ENCODE assay signal across 9 cellular contexts in genomic region chr2:134668821-134669220, GRCh38. TPM values are rescaled to one million over a fixed set of nuclear protein-coding genes. Genes with fewer than 3 reads are reported as not detected.
DNase-seq lines count a peak whose midpoint lies in the region; ATAC-seq and TF ChIP-seq lines count a peak whose summit lies in the region.
"Had no signal": no experiment of that assay in that cellular context is flagged by ENCODE, and none has a peak within 500 bp of the region (broad histone marks: within the 10 kb centered on the region; RNA-seq: fewer than 3 reads in every experiment).

No MANE protein-coding gene starts in this region.

- H3K4me3 ChIP-seq in lung = no peak overlapping the region
- H3K4me3 ChIP-seq in upper lobe of left lung = no peak overlapping the region
- H3K4me3 ChIP-seq: A549 had no signal

- no peak for DNase-seq in activated CD4-positive, CD25-positive, alpha-beta regulatory T cell treated with anti-CD3 and anti-CD28 coated beads, Interleukin-2, amount 50 U/mL, for 72 hours
- DNase-seq in activated T-cell treated with anti-CD3 and anti-CD28 coated beads for 1 hour (ENCODE audit: low read depth) = peak; percentile 54
- peak; percentile 52 for DNase-seq in lung (ENCODE audit: low spot score)
- DNase-seq in upper lobe of left lung = peak; percentile 33 to 82
- DNase-seq in dermis blood vessel endothelial cell = no peak
- DNase-seq in erythroblast (lab: John Stamatoyannopoulos, UW) = no peak

- TF ChIP-seq CTCF in lung (IDR thresholded peaks at IDR 0.05; ENCODE audit: control extremely low read depth, extremely low read depth) = no peak
- TF ChIP-seq CTCF in upper lobe of left lung (IDR thresholded peaks at IDR 0.05) = no peak

- H3K36me3 ChIP-seq in lung (ENCODE audit: control insufficient read depth in 2 of 2, insufficient read depth in 2 of 2, low read length in 2 of 2) (no peaks in the 10 kb centered on the region), upper lobe of left lung (no peaks in the 10 kb centered on the region)

- WGBS in lung, 2 donors = 44 to 60% methylated on average over 7 of the region's 7 CpGs
- whole genome bisulfite sequencing in upper lobe of left lung, 2 donors = 45 to 60% methylated on average over 7 of the region's 7 CpGs

- H3K27ac ChIP-seq in lung (ENCODE audit: low read depth in 1 of 2, low read length in 1 of 2) (peak overlapping the region in 1 of 2 donors; percentile 80), upper lobe of left lung (peak overlapping the region; percentile 59 to 87 (median 78))
- H3K27ac ChIP-seq: A549 had no signal

- peak in 1 of 4 donors; percentile 13 for TF ChIP-seq POLR2A in upper lobe of left lung (IDR thresholded peaks at IDR 0.05)
- TF ChIP-seq POLR2A in erythroblast (IDR thresholded peaks at IDR 0.05; ENCODE audit: low read length) = no peak

- H3K4me1 ChIP-seq in lung (ENCODE audit: control insufficient read depth in 2 of 2, insufficient read depth in 2 of 2, low read length in 2 of 2) (peaks cover 0 to 4% of the 10 kb centered on the region in 2 donors), upper lobe of left lung (peaks cover 0 to 47% (median 27%) of the 10 kb centered on the region in 4 donors)

- ATAC-seq in activated CD4-positive, CD25-positive, alpha-beta regulatory T cell treated with anti-CD3 and anti-CD28 coated beads, Interleukin-2, amount 50 U/mL, for 24 hours = peak; percentile 67 to 90
- peak; percentile 31 for ATAC-seq in lung (ENCODE audit: insufficient read depth, low FRiP score)
- peak; percentile 22 to 42 for ATAC-seq in upper lobe of left lung (ENCODE audit: low FRiP score in 2 of 2)
- no peak for ATAC-seq in GM18873 (IDR thresholded peaks at IDR 0.05; ENCODE audit: low FRiP score, unreplicated experiment)
- ATAC-seq: A549 had no signal

- no peak for TF ChIP-seq EP300 in upper lobe of left lung (IDR thresholded peaks at IDR 0.05)

- H3K27me3 ChIP-seq in lung (ENCODE audit: control insufficient read depth, insufficient read depth) (no peaks in the 10 kb centered on the region), upper lobe of left lung (no peaks in the 10 kb centered on the region)

- H3K9me3 ChIP-seq in lung (ENCODE audit: control insufficient read depth in 2 of 2, insufficient read depth in 1 of 2, low read length in 1 of 2) (no peaks in the 10 kb centered on the region), upper lobe of left lung (no peaks in the 10 kb centered on the region)
- H3K9me3 ChIP-seq: A549 had no signal

RNA-seq across cellular contexts. Expression of gene TMEM163, which starts 50.0 kb away (rescaled TPM):
- total RNA-seq in lung = 10 to 100 TPM in 1 of 2 donors, 1 to 10 TPM in 1; 5.8 to 34.6 TPM
- 10 to 100 TPM; 25.0 to 46.9 TPM for polyA plus RNA-seq in lung
- 10 to 100 TPM; 19.3 to 71.6 (median 26.7) TPM for total RNA-seq in upper lobe of left lung
- 0.09 and 0.34 TPM in 2 replicates for total RNA-seq in dermis blood vessel endothelial cell
- polyA plus RNA-seq: A549 had no signal

Comparison
In these comparisons a context has a peak if more than half of its experiments do, and no peak if none do; other contexts are left out.
1. DNase-seq: peak in activated T-cell treated with anti-CD3 and anti-CD28 coated beads for 1 hour (single experiment), lung (single experiment) and upper lobe of left lung (2 of 2); none in activated CD4-positive, CD25-positive, alpha-beta regulatory T cell treated with anti-CD3 and anti-CD28 coated beads, Interleukin-2, amount 50 U/mL, for 72 hours (single experiment), dermis blood vessel endothelial cell (single experiment) and erythroblast (0 of 2).